Comparison of ENCODE assay signal across 19 cellular contexts in genomic region chr1:26981146-26981846, GRCh38.
DNase-seq lines count a peak whose midpoint lies in the region; ATAC-seq lines count a peak whose summit lies in the region.
"Had no signal": no experiment of that assay in that cellular context is flagged by ENCODE, and none has a peak within 500 bp of the region (broad histone marks: within the 10 kb centered on the region; RNA-seq: fewer than 3 reads in every experiment).

No MANE protein-coding gene starts in this region.

- DNase-seq in NCI-H524 (lab: John Stamatoyannopoulos, UW) (peak; percentile 59 to 76), NCI-H524 treated with DMSO at 0.1 percent for 48 hours (lab: John Stamatoyannopoulos, UW) (no peak), dedifferentiated amniotic fluid mesenchymal stem cell (ENCODE audit: extremely low spot score) (peak; percentile 11), NCI-H510A treated with DMSO at 0.1 percent for 48 hours (lab: John Stamatoyannopoulos, UW) (no peak), AG08395 (ENCODE audit: low spot score) (no peak)
- DNase-seq: ACHN; H7; HFFc6; MM.1S; NCI-H1048; NCI-H1417; NCI-H1694; NCI-H2029 treated with DMSO at 0.1 percent for 48 hours; NCI-H446 treated with DMSO at 0.1 percent for 48 hours; NCI-H748 treated with DMSO at 0.1 percent for 48 hours; NK-92 treated with Interleukin-12 subunit alpha and Interleukin-12 subunit beta, amount 100 ng/mL, for 24 hours; PC-9; Right ventricle myocardium superior had no signal

- ATAC-seq in HG02678 (IDR thresholded peaks at IDR 0.05; ENCODE audit: unreplicated experiment) = no peak

Comparison
In these comparisons a context has a peak if more than half of its experiments do, and no peak if none do; other contexts are left out.
1. DNase-seq: peak in NCI-H524 (2 of 2) and dedifferentiated amniotic fluid mesenchymal stem cell (single experiment); none in NCI-H524 treated with DMSO at 0.1 percent for 48 hours (single experiment), NCI-H510A treated with DMSO at 0.1 percent for 48 hours (single experiment) and AG08395 (single experiment).